In genomic region chr12:28059220-28059619, GRCh38 we compare ENCODE assay signal across 9 cellular contexts.
"Had no signal": no experiment of that assay in that cellular context is flagged by ENCODE, and none has a peak within 500 bp of the region (broad histone marks: within the 10 kb centered on the region; RNA-seq: fewer than 3 reads in every experiment).

No MANE protein-coding gene starts in this region.

- H3K4me2 ChIP-seq: GM23338 had no signal

- H3K4me1 Mint-ChIP-seq: GM23338 had no signal

- H3K27ac Mint-ChIP-seq: GM23338, H9 had no signal

- ATAC-seq: GM23338, K562 had no signal

- FAIRE-seq: H1, H54, HTR-8/SVneo had no signal

- H3K9me3 Mint-ChIP-seq: GM23338, H9 had no signal

- DNase-seq: H9, HCEC 1CT, IMR-90, KG1 had no signal

- H2AFZ ChIP-seq: GM23338 had no signal

- H3K4me3 Mint-ChIP-seq: GM23338, H9 had no signal

- H3K4me3 ChIP-seq: GM23338, K562 had no signal
